Comparison of ENCODE assay signal across 8 cellular contexts in genomic region chr20:4171538-4172116, GRCh38. TPM values are rescaled to one million over a fixed set of nuclear protein-coding genes. Genes with fewer than 3 reads are reported as not detected.
DNase-seq lines count a peak whose midpoint lies in the region; ATAC-seq, FAIRE-seq and TF ChIP-seq lines count a peak whose summit lies in the region.

No MANE protein-coding gene starts in this region.

- TF ChIP-seq CTCF in cardiac muscle cell (IDR thresholded peaks at IDR 0.05; ENCODE audit: low read depth, low read length), result no peak
- no peak for TF ChIP-seq CTCF in bronchial epithelial cell (IDR thresholded peaks at IDR 0.05; ENCODE audit: insufficient read depth, low read length, severe bottlenecking)
- TF ChIP-seq CTCF in uterus (IDR thresholded peaks at IDR 0.05), result no peak

- WGBS in mesodermal cell (ENCODE audit: insufficient coverage in 2 of 2), 2 experiments, result 43 to 52% methylated on average over 9 to 13 of the region's 13 CpGs

- H3K27ac ChIP-seq in cardiac muscle cell (no peak overlapping the region), mesodermal cell (ENCODE audit: low read depth, low read length, severe bottlenecking) (peak overlapping the region; percentile 81), uterus (peak overlapping the region; percentile 61 to 72)

- DNase-seq in cardiac muscle cell (ENCODE audit: low read depth in 1 of 2, low spot score in 1 of 2) (peak in 1 of 2 donors; percentile 19), Right ventricle myocardium inferior (ENCODE audit: missing footprints) (no peak), bronchial epithelial cell (ENCODE audit: low read depth) (no peak), uterus (no peak), posterior vena cava (ENCODE audit: low spot score) (no peak)

- intact Hi-C loops in Right ventricle myocardium inferior (cut with DNase I), result no loop called here
- intact Hi-C loops in uterus (cut with DNase I; ENCODE audit: low total_unique reads), result no loop called here
- intact Hi-C loops in posterior vena cava (cut with DNase I), result no loop called here

- ATAC-seq in Right ventricle myocardium inferior, result no peak
- no peak for ATAC-seq in HG03159 (IDR thresholded peaks at IDR 0.05; ENCODE audit: unreplicated experiment)
- no peak for ATAC-seq in GM18511 (IDR thresholded peaks at IDR 0.05; ENCODE audit: unreplicated experiment)

- H3K9me3 ChIP-seq in cardiac muscle cell (ENCODE audit: low read depth) (no peaks in the 10 kb centered on the region), mesodermal cell (ENCODE audit: control insufficient read depth, low read length) (no peaks in the 10 kb centered on the region), uterus (no peaks in the 10 kb centered on the region)

- H3K36me3 ChIP-seq in cardiac muscle cell (no peaks in the 10 kb centered on the region), bronchial epithelial cell (ENCODE audit: control insufficient read depth, insufficient read depth, low read length) (no peaks in the 10 kb centered on the region), mesodermal cell (ENCODE audit: control insufficient read depth, insufficient read depth, low read length) (peaks cover 24% of the 10 kb centered on the region), uterus (no peaks in the 10 kb centered on the region)

- H3K4me3 ChIP-seq in cardiac muscle cell (peak overlapping the region; percentile 43), bronchial epithelial cell (ENCODE audit: low read depth, low read length) (peak overlapping the region; percentile 43), mesodermal cell (ENCODE audit: extremely low read depth, insufficient read depth, low read length, poor library complexity, severe bottlenecking) (peak overlapping the region; percentile 29), uterus (peak overlapping the region in 1 of 2 donors; percentile 55)

- FAIRE-seq in bronchial epithelial cell (lab: Jason Lieb, UNC), result no peak

- no peak for TF ChIP-seq POLR2A in uterus (IDR thresholded peaks at IDR 0.05)

- H3K4me1 ChIP-seq in cardiac muscle cell (ENCODE audit: low read depth) (peaks cover 18% of the 10 kb centered on the region), mesodermal cell (ENCODE audit: control insufficient read depth, insufficient read depth, low read length, poor library complexity, severe bottlenecking) (peaks cover 55% of the 10 kb centered on the region), uterus (no peaks in the 10 kb centered on the region)

- no peaks in the 10 kb centered on the region for H3K27me3 ChIP-seq in cardiac muscle cell
- no peaks in the 10 kb centered on the region for H3K27me3 ChIP-seq in bronchial epithelial cell (ENCODE audit: control insufficient read depth, insufficient read depth, low read length)
- H3K27me3 ChIP-seq in uterus, result no peaks in the 10 kb centered on the region

RNA-seq across cellular contexts. Expression of gene SMOX, which starts 23.0 kb away (rescaled TPM):
- total RNA-seq in cardiac muscle cell (14.4 and 15.6 TPM in 2 replicates), Right ventricle myocardium inferior (2.3 TPM), bronchial epithelial cell (19.0 and 27.1 TPM in 2 replicates), uterus (10 to 100 TPM in 3 of 4 donors, 1 to 10 TPM in 1; 1.0 to 16.2 (median 12.8) TPM), posterior vena cava (1 to 10 TPM; 4.3 to 6.8 TPM)
- polyA plus RNA-seq in cardiac muscle cell, result 11.7 and 11.8 TPM in 2 replicates
- 48.1 TPM for polyA plus RNA-seq in mesodermal cell (2013, experiment 1 of 2)
- polyA plus RNA-seq in mesodermal cell (2013, experiment 2 of 2), result 32.4 TPM
